1 cellular context compared by ENCODE assay signal in genomic region chr20:39886650-39887190, GRCh38.
TF ChIP-seq lines count a peak whose summit lies in the region.

No MANE protein-coding gene starts in this region.

TF ChIP-seq in GM23338, 12 proteins besides CTCF, POLR2A, EP300 and RAD21 (continued from another document):
- no peak for TF ChIP-seq REST (IDR thresholded peaks at IDR 0.05; ENCODE audit: unreplicated experiment)
- no peak for TF ChIP-seq JUNB (IDR thresholded peaks at IDR 0.05; ENCODE audit: unreplicated experiment)
- no peak for TF ChIP-seq ETS1 (IDR thresholded peaks at IDR 0.05)
- no peak for TF ChIP-seq ZNF114 (CRISPR knock-in tag; IDR thresholded peaks at IDR 0.05)
- TF ChIP-seq CREB1 (CRISPR knock-in tag; IDR thresholded peaks at IDR 0.05; ENCODE audit: low read depth), result no peak
- TF ChIP-seq ZNF331 (CRISPR knock-in tag; IDR thresholded peaks at IDR 0.05; ENCODE audit: low read depth), result no peak
- no peak for TF ChIP-seq POLR2AphosphoS5 (IDR thresholded peaks at IDR 0.05; ENCODE audit: low read depth)
- no peak for TF ChIP-seq EZH2phosphoT487 (IDR thresholded peaks at IDR 0.05; ENCODE audit: unreplicated experiment)
- TF ChIP-seq STAT1 (IDR thresholded peaks at IDR 0.05; ENCODE audit: unreplicated experiment), result no peak
